Comparison of ENCODE assay signal across 8 cellular contexts in genomic region chr4:41216294-41217019, GRCh38. TPM values are rescaled to one million over a fixed set of nuclear protein-coding genes. Genes with fewer than 3 reads are reported as not detected.
DNase-seq lines count a peak whose midpoint lies in the region; ATAC-seq and TF ChIP-seq lines count a peak whose summit lies in the region.

No MANE protein-coding gene starts in this region.

- H3K36me3 Mint-ChIP-seq in activated B cell treated with CpG ODN at 0.5 μM for 24 hours (ENCODE audit: low read depth) (no peaks in the 10 kb centered on the region), memory B cell (no peaks in the 10 kb centered on the region)

- peaks cover 31% of the 10 kb centered on the region for H3K4me1 Mint-ChIP-seq in activated B cell treated with CpG ODN at 0.5 μM for 24 hours
- peaks cover 15% of the 10 kb centered on the region for H3K4me1 Mint-ChIP-seq in memory B cell

- H3K27me3 ChIP-seq in duodenal mucosa (ENCODE audit: control insufficient read depth in 1 of 2, insufficient read depth in 2 of 2, low read length in 2 of 2) = peaks cover 0 to 4% of the 10 kb centered on the region in 2 donors

- H3K27ac Mint-ChIP-seq in activated B cell treated with CpG ODN at 0.5 μM for 24 hours (peak overlapping the region; percentile 32), memory B cell (no peak overlapping the region)

- peak overlapping the region; percentile 77 for H3K4me3 Mint-ChIP-seq in activated B cell treated with CpG ODN at 0.5 μM for 24 hours
- peak overlapping the region; percentile 78 for H3K4me3 Mint-ChIP-seq in memory B cell

- peaks cover 15 to 28% of the 10 kb centered on the region in 2 donors for H3K4me1 ChIP-seq in duodenal mucosa (ENCODE audit: control insufficient read depth in 1 of 2, insufficient read depth in 2 of 2, low read length in 2 of 2)

- H3K9me3 Mint-ChIP-seq in activated B cell treated with CpG ODN at 0.5 μM for 24 hours (no peaks in the 10 kb centered on the region), memory B cell (no peaks in the 10 kb centered on the region)

- H3K27me3 Mint-ChIP-seq in activated B cell treated with CpG ODN at 0.5 μM for 24 hours (peaks cover 59% of the 10 kb centered on the region), memory B cell (peaks cover 28% of the 10 kb centered on the region)

- peak overlapping the region; percentile 82 for H3K27ac ChIP-seq in duodenal mucosa (ENCODE audit: low read depth, low read length)

- CTCF ChIA-PET in activated B cell treated with CpG ODN at 0.5 μM for 24 hours (lab: Charles Lee) = interaction anchor here (1.0 kb wide), 1 partner anchor 240 kb away, joined by 4 read pairs; no protein-coding TSS in a partner anchor

- DNase-seq in activated CD8-positive, alpha-beta memory T cell treated with anti-CD3 and anti-CD28 coated beads for 24 hours = peak; percentile 76
- no peak for DNase-seq in activated CD8-positive, alpha-beta memory T cell treated with anti-CD3 and anti-CD28 coated beads, Interleukin-2, amount 50 U/mL, for 4 hours
- peak; percentile 71 to 84 for DNase-seq in NCI-H1930 (lab: John Stamatoyannopoulos, UW)
- peak; percentile 30 for DNase-seq in activated B cell treated with CpG ODN at 0.5 μM for 24 hours
- peak in 1 of 2 donors; percentile 36 for DNase-seq in memory B cell (ENCODE audit: low spot score in 2 of 2)
- peak; percentile 76 for DNase-seq in stimulated activated CD8-positive, alpha-beta memory T cell treated with anti-CD3 and anti-CD28 coated beads, Interleukin-4, amount 100 ng/mL, for 48 hours

- ATAC-seq in HG02884 (IDR thresholded peaks at IDR 0.05; ENCODE audit: unreplicated experiment) = peak; percentile 41
- ATAC-seq in activated B cell treated with CpG ODN at 0.5 μM for 24 hours (ENCODE audit: low read depth) = peak; percentile 51
- ATAC-seq in memory B cell (ENCODE audit: low read depth) = peak; percentile 30

- no peak for TF ChIP-seq CTCF in activated B cell treated with CpG ODN at 0.5 μM for 24 hours (IDR thresholded peaks at IDR 0.05)

- no peaks in the 10 kb centered on the region for H3K9me3 ChIP-seq in duodenal mucosa (ENCODE audit: control insufficient read depth in 1 of 2, low read length in 2 of 2)

- H3K4me3 ChIP-seq in duodenal mucosa (ENCODE audit: low read depth in 1 of 2, low read length in 2 of 2) = peak overlapping the region; percentile 66 to 89

- intact Hi-C loops in activated B cell treated with CpG ODN at 0.5 μM for 24 hours (cut with micrococcal nuclease) = no loop called here

- H3K36me3 ChIP-seq in duodenal mucosa (ENCODE audit: control insufficient read depth in 1 of 2, insufficient read depth in 2 of 2, low read length in 2 of 2) = no peaks in the 10 kb centered on the region

- POLR2A ChIA-PET in activated B cell treated with CpG ODN at 0.5 μM for 24 hours (lab: Charles Lee) = no interaction called here

- peak overlapping the region; percentile 73 to 87 for H3K9ac ChIP-seq in duodenal mucosa (ENCODE audit: low read depth in 1 of 2, low read length in 2 of 2)

RNA-seq across cellular contexts. Expression of gene APBB2, which starts 2.1 kb away (rescaled TPM):
- 2.1 and 3.7 TPM in 2 replicates for total RNA-seq in activated B cell treated with CpG ODN at 0.5 μM for 24 hours

RNA-seq across cellular contexts. Expression of gene UCHL1, which starts 40.3 kb away (rescaled TPM):
- 1.9 and 2.6 TPM in 2 replicates for total RNA-seq in activated B cell treated with CpG ODN at 0.5 μM for 24 hours
